Comparison of ENCODE assay signal across 8 cellular contexts in the genomic region with DNA sequence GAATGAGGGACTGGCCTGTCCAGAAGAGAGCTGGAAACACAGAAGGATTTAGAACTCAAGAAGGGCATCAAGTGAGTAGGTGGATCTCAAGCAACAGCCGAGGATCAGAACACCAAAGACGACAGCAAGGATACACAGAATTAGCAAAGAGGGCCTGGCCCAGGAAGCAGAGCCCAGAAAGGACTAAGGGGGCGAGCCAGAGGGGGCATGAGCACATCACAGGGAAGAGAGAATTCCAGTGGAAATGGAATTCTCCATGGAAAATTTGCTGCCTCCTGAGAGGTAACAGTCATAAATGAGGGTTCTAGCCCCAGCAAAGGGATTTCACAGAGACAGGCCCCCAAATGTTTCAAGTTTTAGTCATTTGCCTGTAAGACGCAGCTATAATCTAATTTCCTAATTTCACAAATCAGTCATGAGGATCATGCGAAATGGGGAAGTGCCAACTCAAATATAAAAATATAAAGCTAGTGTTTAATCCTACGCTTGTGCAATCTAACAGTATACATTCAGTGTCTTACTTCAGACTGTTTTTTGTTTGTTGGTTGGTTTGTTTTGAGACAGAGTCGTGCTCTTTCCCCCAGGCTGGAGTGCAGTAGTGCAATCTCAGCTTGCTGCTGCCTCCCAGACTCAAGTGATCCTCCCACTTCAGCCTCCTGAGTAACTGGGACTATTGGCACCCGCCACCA. TPM values are rescaled to one million over a fixed set of nuclear protein-coding genes. Genes with fewer than 3 reads are reported as not detected.
A peak's percentile ranks its signal among the peaks of the same experiment; 100 is the strongest.
DNase-seq lines count a peak whose midpoint lies in the region; ATAC-seq, FAIRE-seq and TF ChIP-seq lines count a peak whose summit lies in the region.

No MANE protein-coding gene starts in this region.

- no peak overlapping the region for H3K9ac ChIP-seq in rectal smooth muscle tissue (ENCODE audit: low read length)

- H4K20me1 ChIP-seq in PC-9 (ENCODE audit: insufficient read depth): no peaks in the 10 kb centered on the region

- no peaks in the 10 kb centered on the region for H3K9me2 ChIP-seq in PC-9 (ENCODE audit: insufficient read depth)

- BruUV-seq in PC-9 (replicated peaks; lab: Mats Ljungman, UMichigan): no TSS peak

- intact Hi-C loops in PC-9 (cut with micrococcal nuclease; ENCODE audit: unreplicated experiment): loop anchor here (5.0 kb wide), 2 partner anchors 46 to 109 kb away; a partner anchor contains a TSS
- intact Hi-C loops in dorsolateral prefrontal cortex (cut with DNase I): no loop called here

- no peak for ATAC-seq in GM18861 (IDR thresholded peaks at IDR 0.05; ENCODE audit: unreplicated experiment)

- H2AFZ ChIP-seq in PC-9: no peak overlapping the region

- H3K27ac ChIP-seq in PC-9: peak overlapping the region; percentile 30; the same call in 1 of the 2 replicates
- peak overlapping the region in 56 of 59 donors; percentile 2 to 87 (median 72) for H3K27ac ChIP-seq in dorsolateral prefrontal cortex
- H3K27ac ChIP-seq in rectal smooth muscle tissue (ENCODE audit: low read depth, low read length): peak overlapping the region; percentile 68

- H3K9me3 ChIP-seq in PC-9 (ENCODE audit: insufficient read depth, low read depth): no peaks in the 10 kb centered on the region

- H3K27me3 ChIP-seq in PC-9 (ENCODE audit: insufficient read depth, low read depth): no peaks in the 10 kb centered on the region
- H3K27me3 ChIP-seq in dorsolateral prefrontal cortex: no peaks in the 10 kb centered on the region
- no peaks in the 10 kb centered on the region for H3K27me3 ChIP-seq in rectal smooth muscle tissue (ENCODE audit: control insufficient read depth, insufficient read depth, low read length)

- H3K4me3 ChIP-seq in GM12864 (ENCODE audit: low read depth, low read length): peak overlapping the region; percentile 45
- H3K4me3 ChIP-seq in PC-9: no peak overlapping the region
- H3K4me3 ChIP-seq in dorsolateral prefrontal cortex: peak overlapping the region in 3 of 59 donors; percentile 3 to 19 (median 10)
- H3K4me3 ChIP-seq in rectal smooth muscle tissue (ENCODE audit: low read length): no peak overlapping the region

- no peak for FAIRE-seq in RCC 7860 (lab: Jason Lieb, UNC)

- H3K4me2 ChIP-seq in PC-9: no peak overlapping the region

- CTCF ChIA-PET in PC-9 (lab: Charles Lee): interaction anchor here (0.6 kb wide), 1 partner anchor 193 kb away, joined by 16 read pairs; a partner anchor contains a TSS

- peaks cover 6% of the 10 kb centered on the region; the same call in 1 of the 2 replicates for H3F3A ChIP-seq in PC-9 (ENCODE audit: insufficient read depth, low read depth)

- DNase-seq in GM12864 (ENCODE audit: low read depth) (no peak), PC-9 (no peak), dorsolateral prefrontal cortex (no peak), RCC 7860 (ENCODE audit: low spot score) (no peak), superior temporal gyrus (ENCODE audit: extremely low spot score) (no peak)
- no peak for DNase-seq in activated CD4-positive, CD25-positive, alpha-beta regulatory T cell treated with anti-CD3 and anti-CD28 coated beads, Interleukin-2, amount 50 U/mL, for 72 hours

- no peaks in the 10 kb centered on the region for H3K36me3 ChIP-seq in PC-9 (ENCODE audit: low read depth)
- no peaks in the 10 kb centered on the region for H3K36me3 ChIP-seq in rectal smooth muscle tissue (ENCODE audit: control insufficient read depth, insufficient read depth, low read length)

- POLR2A ChIA-PET in PC-9 (lab: Charles Lee; ENCODE audit: unreplicated experiment): interaction anchor here (0.6 to 0.7 kb wide), 5 partner anchors 41 to 1115 kb away, joined by 3 to 5 read pairs (median 3); a partner anchor contains a TSS

- TF ChIP-seq CTCF in GM12864 (IDR thresholded peaks at IDR 0.05; ENCODE audit: low read depth, low read length, missing control alignments) (no peak), PC-9 (conservative IDR thresholded peaks at IDR 0.05) (no peak), dorsolateral prefrontal cortex (IDR thresholded peaks at IDR 0.05 in 54 of 56, conservative IDR thresholded peaks at IDR 0.05 in 2 of 56; ENCODE audit: low read depth in 1 of 56, partially characterized antibody in 56 of 56) (no peak)

- H3K4me1 ChIP-seq in PC-9 (replicated peaks; ENCODE audit: insufficient read depth) (peaks cover 28% of the 10 kb centered on the region), rectal smooth muscle tissue (ENCODE audit: control insufficient read depth, insufficient read depth, low read length) (peaks cover 32% of the 10 kb centered on the region)

- 0 out of 2 replicates have a peak, but pooled peaks cover 4% of the 10 kb centered on the region for H3K79me2 ChIP-seq in PC-9 (ENCODE audit: low read depth)

RNA-seq across cellular contexts. Expression of a gene that starts 46.7 kb away (rescaled TPM):
- total RNA-seq in PC-9 (2021) (68.2 and 80.7 TPM in 2 replicates), dorsolateral prefrontal cortex (100 to 1,000 TPM in 60 of 120 experiments, 10 to 100 TPM in 60; 53.9 to 197 (median 99.8) TPM)

RNA-seq across cellular contexts. Expression of a gene that starts 57.4 kb away (rescaled TPM):
- total RNA-seq in PC-9 (2021) (66.4 and 77.4 TPM in 2 replicates), dorsolateral prefrontal cortex (10 to 100 TPM; 34.8 to 59.2 (median 45.9) TPM)
